In the genomic region with DNA sequence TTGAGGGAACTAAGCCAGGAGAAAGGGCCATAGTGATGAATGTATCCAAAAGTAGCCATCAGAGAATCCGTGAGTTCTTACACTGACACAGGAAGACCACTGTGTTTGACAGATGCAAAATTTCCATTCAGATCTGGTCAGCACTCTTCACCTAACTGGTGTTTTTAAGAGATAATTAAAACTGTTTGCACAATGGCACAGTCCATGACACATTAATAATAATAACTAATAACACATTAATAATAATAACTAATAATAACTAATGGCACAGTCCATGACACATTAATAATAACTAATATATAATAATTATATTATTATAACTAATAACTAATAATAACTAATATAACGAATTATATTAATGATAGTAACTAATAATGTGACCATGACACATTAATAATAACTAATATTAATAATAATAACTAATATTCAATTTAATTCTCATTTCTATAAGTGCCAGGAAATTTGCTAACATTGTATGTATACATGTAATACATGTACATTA, we compare ENCODE assay signal across 33 cellular contexts.
"Had no signal": no experiment of that assay in that cellular context is flagged by ENCODE, and none has a peak within 500 bp of the region (broad histone marks: within the 10 kb centered on the region; RNA-seq: fewer than 3 reads in every experiment).

No MANE protein-coding gene starts in this region.

- H3K9me3 ChIP-seq: adrenal gland, body of pancreas, gastrocnemius medialis, heart left ventricle had no signal

- ATAC-seq: activated naive CD8-positive, alpha-beta T cell treated with anti-CD3 and anti-CD28 coated beads, Interleukin-2, amount 50 U/mL, for 24 hours; activated T-cell treated with anti-CD3 and anti-CD28 coated beads, Interleukin-2, amount 50 U/mL, for 4 hours; activated T-helper 17 cell treated with anti-CD3 and anti-CD28 coated beads, Interleukin-2, amount 50 U/mL, for 72 hours; body of pancreas; esophagus mucosa; gastrocnemius medialis; heart left ventricle; T-helper 17 cell had no signal

- H3K27ac ChIP-seq: adrenal gland, body of pancreas, coronary artery, dorsolateral prefrontal cortex, gastrocnemius medialis, heart left ventricle had no signal

- H3K36me3 ChIP-seq: adrenal gland, gastrocnemius medialis, heart left ventricle had no signal

- H3K27me3 Mint-ChIP-seq: activated CD4-positive, alpha-beta memory T cell treated with anti-CD3 and anti-CD28 coated beads, Interleukin-2, amount 10 ng/mL, durations not matched to agents 7 days and 5 days; activated CD4-positive, alpha-beta T cell treated with anti-CD3 and anti-CD28 coated beads, Interleukin-2, amount 10 ng/mL, durations not matched to agents 7 days and 5 days; activated naive CD4-positive, alpha-beta T cell treated with anti-CD3 and anti-CD28 coated beads, Interleukin-2, amount 50 U/mL, for 24 hours; activated naive CD8-positive, alpha-beta T cell treated with anti-CD3 and anti-CD28 coated beads for 36 hours; activated naive CD8-positive, alpha-beta T cell treated with anti-CD3 and anti-CD28 coated beads, Interleukin-2, amount 50 U/mL, for 24 hours; activated T-helper 17 cell treated with anti-CD3 and anti-CD28 coated beads, Interleukin-2, amount 50 U/mL, for 72 hours; dendritic cell treated with granulocyte-macrophage colony-stimulating factor and Interleukin-4, amounts not matched to agents 40 ng/mL and 50 ng/mL, for 4 days; T-helper 17 cell had no signal

- H3K4me1 ChIP-seq: gastrocnemius medialis, heart left ventricle had no signal

- H3K36me3 Mint-ChIP-seq: activated naive CD4-positive, alpha-beta T cell treated with anti-CD3 and anti-CD28 coated beads, Interleukin-2, amount 50 U/mL, for 24 hours; activated naive CD8-positive, alpha-beta T cell treated with anti-CD3 and anti-CD28 coated beads for 36 hours had no signal

- DNase-seq: activated CD4-positive, alpha-beta memory T cell treated with anti-CD3 and anti-CD28 coated beads, Interleukin-2, amount 10 ng/mL, durations not matched to agents 7 days and 5 days; activated CD4-positive, alpha-beta T cell treated with anti-CD3 and anti-CD28 coated beads for 1 hour; activated CD4-positive, alpha-beta T cell treated with anti-CD3 and anti-CD28 coated beads for 4 hours; activated CD4-positive, alpha-beta T cell treated with anti-CD3 and anti-CD28 coated beads, Interleukin-2, amount 10 ng/mL, durations not matched to agents 7 days and 5 days; activated CD4-positive, alpha-beta T cell treated with anti-CD3 and anti-CD28 coated beads, Interleukin-2, amount 50 U/mL, for 4 hours; activated CD8-positive, alpha-beta memory T cell treated with anti-CD3 and anti-CD28 coated beads for 24 hours; activated effector memory CD4-positive, alpha-beta T cell treated with Interleukin-2 at 50 U/mL for 16 hours; activated naive CD4-positive, alpha-beta T cell treated with anti-CD3 and anti-CD28 coated beads for 36 hours; activated naive CD8-positive, alpha-beta T cell treated with anti-CD3 and anti-CD28 coated beads for 36 hours; activated naive CD8-positive, alpha-beta T cell treated with anti-CD3 and anti-CD28 coated beads, Interleukin-2, amount 50 U/mL, for 24 hours; activated T-cell treated with anti-CD3 and anti-CD28 coated beads, Interleukin-2, amount 50 U/mL, for 4 hours; adrenal gland; amygdala; aorta; body of pancreas; caudate nucleus; cerebellar nuclear complex; dorsolateral prefrontal cortex; effector memory CD4-positive, alpha-beta T cell; endodermal cell; foreskin fibroblast; gastrocnemius medialis; glutamatergic neuron; heart left ventricle; hypothalamus; T-helper 17 cell; T1000 had no signal

- H3K4me3 Mint-ChIP-seq: activated CD4-positive, alpha-beta memory T cell treated with anti-CD3 and anti-CD28 coated beads, Interleukin-2, amount 10 ng/mL, durations not matched to agents 7 days and 5 days; activated CD4-positive, alpha-beta T cell treated with anti-CD3 and anti-CD28 coated beads, Interleukin-2, amount 10 ng/mL, durations not matched to agents 7 days and 5 days; activated naive CD4-positive, alpha-beta T cell treated with anti-CD3 and anti-CD28 coated beads for 36 hours; activated naive CD4-positive, alpha-beta T cell treated with anti-CD3 and anti-CD28 coated beads, Interleukin-2, amount 50 U/mL, for 24 hours; activated naive CD8-positive, alpha-beta T cell treated with anti-CD3 and anti-CD28 coated beads for 36 hours; activated naive CD8-positive, alpha-beta T cell treated with anti-CD3 and anti-CD28 coated beads, Interleukin-2, amount 50 U/mL, for 24 hours; activated T-cell treated with anti-CD3 and anti-CD28 coated beads, Interleukin-2, amount 50 U/mL, for 4 hours; activated T-helper 17 cell treated with anti-CD3 and anti-CD28 coated beads, Interleukin-2, amount 50 U/mL, for 72 hours; dendritic cell treated with granulocyte-macrophage colony-stimulating factor and Interleukin-4, amounts not matched to agents 40 ng/mL and 50 ng/mL, for 4 days; endodermal cell; T-helper 17 cell; T-helper 2 cell treated with Interferon-gamma antibody and Interleukin-4, amounts not matched to agents 5 μg/mL and 100 μg/mL, for 36 hours had no signal

- H3K27ac Mint-ChIP-seq: activated CD4-positive, alpha-beta memory T cell treated with anti-CD3 and anti-CD28 coated beads, Interleukin-2, amount 10 ng/mL, durations not matched to agents 7 days and 5 days; activated CD4-positive, alpha-beta T cell treated with anti-CD3 and anti-CD28 coated beads, Interleukin-2, amount 10 ng/mL, durations not matched to agents 7 days and 5 days; activated naive CD4-positive, alpha-beta T cell treated with anti-CD3 and anti-CD28 coated beads for 36 hours; activated naive CD4-positive, alpha-beta T cell treated with anti-CD3 and anti-CD28 coated beads, Interleukin-2, amount 50 U/mL, for 24 hours; activated naive CD8-positive, alpha-beta T cell treated with anti-CD3 and anti-CD28 coated beads for 36 hours; activated naive CD8-positive, alpha-beta T cell treated with anti-CD3 and anti-CD28 coated beads, Interleukin-2, amount 50 U/mL, for 24 hours; activated T-helper 17 cell treated with anti-CD3 and anti-CD28 coated beads, Interleukin-2, amount 50 U/mL, for 72 hours; dendritic cell treated with granulocyte-macrophage colony-stimulating factor and Interleukin-4, amounts not matched to agents 40 ng/mL and 50 ng/mL, for 4 days; endodermal cell; T-helper 17 cell; T-helper 2 cell treated with Interferon-gamma antibody and Interleukin-4, amounts not matched to agents 5 μg/mL and 100 μg/mL, for 36 hours had no signal

- H3K9me3 Mint-ChIP-seq: activated naive CD8-positive, alpha-beta T cell treated with anti-CD3 and anti-CD28 coated beads for 36 hours; endodermal cell had no signal

- H3K4me3 ChIP-seq: adrenal gland, body of pancreas, coronary artery, dorsolateral prefrontal cortex, gastrocnemius medialis, heart left ventricle had no signal

- H3K4me1 Mint-ChIP-seq: activated CD4-positive, alpha-beta T cell treated with anti-CD3 and anti-CD28 coated beads, Interleukin-2, amount 10 ng/mL, durations not matched to agents 7 days and 5 days; activated naive CD4-positive, alpha-beta T cell treated with anti-CD3 and anti-CD28 coated beads, Interleukin-2, amount 50 U/mL, for 24 hours; activated naive CD8-positive, alpha-beta T cell treated with anti-CD3 and anti-CD28 coated beads for 36 hours; activated naive CD8-positive, alpha-beta T cell treated with anti-CD3 and anti-CD28 coated beads, Interleukin-2, amount 50 U/mL, for 24 hours; activated T-helper 17 cell treated with anti-CD3 and anti-CD28 coated beads, Interleukin-2, amount 50 U/mL, for 72 hours; T-helper 17 cell had no signal
